Comparison of ENCODE assay signal across 1 cellular context in genomic region chr3:134294302-134294925, GRCh38.
TF ChIP-seq lines count a peak whose summit lies in the region.

No MANE protein-coding gene starts in this region.

TF ChIP-seq in GM12878, 131 proteins besides CTCF, POLR2A, EP300 and RAD21 (continued from another document):
- TF ChIP-seq NKRF (conservative IDR thresholded peaks at IDR 0.05): no peak
- TF ChIP-seq NR2F1 (conservative IDR thresholded peaks at IDR 0.05): no peak
- no peak for TF ChIP-seq SMC3 (IDR thresholded peaks at IDR 0.05; ENCODE audit: borderline replicate concordance, low read length)
- no peak for TF ChIP-seq SP1 (IDR thresholded peaks at IDR 0.05; ENCODE audit: low read depth, low read length)
- no peak for TF ChIP-seq STAT3 (IDR thresholded peaks at IDR 0.05; ENCODE audit: low read depth, low read length)
- no peak for TF ChIP-seq TARDBP (IDR thresholded peaks at IDR 0.05; ENCODE audit: borderline replicate concordance)
- peak; percentile 80 for TF ChIP-seq CREM (IDR thresholded peaks at IDR 0.05; ENCODE audit: low read depth)
- peak; percentile 46 for TF ChIP-seq SKIL (IDR thresholded peaks at IDR 0.05; ENCODE audit: low read depth, poor library complexity, severe bottlenecking)
- TF ChIP-seq TCF3 (IDR thresholded peaks at IDR 0.05; ENCODE audit: borderline replicate concordance, insufficient read depth, low read depth, low read length): 0 out of 2 replicates have a peak, but pooled peaks have one; percentile 24
- no peak for TF ChIP-seq NBN (IDR thresholded peaks at IDR 0.05)
- TF ChIP-seq RUNX3 (IDR thresholded peaks at IDR 0.05; ENCODE audit: low read length): peak; percentile 100
- no peak for TF ChIP-seq WRNIP1 (IDR thresholded peaks at IDR 0.05; ENCODE audit: borderline replicate concordance, low read depth, low read length)
- no peak for TF ChIP-seq TAF1 (IDR thresholded peaks at IDR 0.05; ENCODE audit: borderline replicate concordance, low read depth, low read length)
- no peak for TF ChIP-seq SMAD1 (IDR thresholded peaks at IDR 0.05; ENCODE audit: low read depth, partially characterized antibody)
- peak; percentile 78 to 84 for TF ChIP-seq BHLHE40 (IDR thresholded peaks at IDR 0.05; ENCODE audit: borderline replicate concordance in 1 of 2, low read depth in 2 of 2, low read length in 1 of 2)
- TF ChIP-seq ATF2 (IDR thresholded peaks at IDR 0.05; ENCODE audit: low read length): peak; percentile 87
- TF ChIP-seq KDM1A (IDR thresholded peaks at IDR 0.05; ENCODE audit: borderline replicate concordance): no peak
